ENCODE assay signal across 17 cellular contexts in the genomic region with DNA sequence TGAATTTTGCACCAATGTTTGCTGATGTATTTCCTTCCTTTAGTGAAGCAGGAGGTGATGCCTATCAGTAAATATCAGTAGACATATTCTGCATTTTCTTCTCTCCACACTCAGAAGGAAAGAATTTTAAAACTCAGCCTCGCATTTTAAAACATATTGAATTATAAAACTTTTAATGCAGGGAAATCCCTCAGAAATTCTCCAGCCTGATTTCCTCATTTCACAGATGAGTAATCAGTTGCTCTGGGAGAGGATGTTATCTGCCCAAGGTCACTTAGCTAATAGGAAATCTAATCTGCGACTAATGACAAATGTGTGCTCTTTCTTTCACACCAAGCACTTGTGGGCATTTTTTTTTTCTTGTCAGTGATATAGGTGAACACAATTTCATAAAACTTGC.
A peak's percentile ranks its signal among the peaks of the same experiment; 100 is the strongest.
DNase-seq lines count a peak whose midpoint lies in the region; ATAC-seq, FAIRE-seq and TF ChIP-seq lines count a peak whose summit lies in the region.
"Had no signal": no experiment of that assay in that cellular context is flagged by ENCODE, and none has a peak within 500 bp of the region (broad histone marks: within the 10 kb centered on the region; RNA-seq: fewer than 3 reads in every experiment).

No MANE protein-coding gene starts in this region.

- H3K4me2 ChIP-seq in HepG2 (ENCODE audit: low read depth, low read length), result no peak overlapping the region

- no peaks in the 10 kb centered on the region for H3K4me1 ChIP-seq in HepG2 (ENCODE audit: insufficient read depth, low read length)
- H3K4me1 ChIP-seq in heart right ventricle, result no peaks in the 10 kb centered on the region
- H3K4me1 ChIP-seq: Peyer's patch had no signal

- H3K9ac ChIP-seq in HepG2 (ENCODE audit: insufficient read depth, low read depth, low read length), result no peak overlapping the region

- no peak for TF ChIP-seq CTCF in epithelial cell of esophagus (IDR thresholded peaks at IDR 0.05; ENCODE audit: insufficient read depth, low read depth, low read length, missing control alignments)
- no peak for TF ChIP-seq CTCF in HepG2 (CRISPR knock-in tag; IDR thresholded peaks at IDR 0.05)
- TF ChIP-seq CTCF in heart right ventricle (IDR thresholded peaks at IDR 0.05), result no peak

- no peak for TF ChIP-seq RAD21 in HepG2 (CRISPR knock-in tag; IDR thresholded peaks at IDR 0.05)

- H3K4me3 ChIP-seq in epithelial cell of esophagus (ENCODE audit: low read length) (no peak overlapping the region), HepG2 (replicated peaks in 1 of 3; ENCODE audit: insufficient read depth in 1 of 3, low read depth in 2 of 3, low read length in 3 of 3) (no peak overlapping the region), heart right ventricle (no peak overlapping the region)
- H3K4me3 ChIP-seq: GM12878, Peyer's patch had no signal

- in situ Hi-C loops in Caki2 (cut with HindIII; ENCODE audit: low pct_unique_long_range_greater_than_20kb, low sequenced_read_pairs), result no loop called here
- in situ Hi-C loops in HepG2 (cut with HindIII; ENCODE audit: extremely low pct_ligation_motif_present, low pct_unique_long_range_greater_than_20kb), result loop anchor here (25.0 kb wide), 1 partner anchor 636 kb away; no protein-coding TSS in a partner anchor

- H3K27ac ChIP-seq in HepG2 (ENCODE audit: extremely low read length, insufficient read depth, low read length), result no peak overlapping the region
- no peak overlapping the region for H3K27ac ChIP-seq in heart right ventricle
- H3K27ac ChIP-seq: Peyer's patch had no signal

- no peaks in the 10 kb centered on the region for H3K9me3 ChIP-seq in HepG2 (ENCODE audit: low read length)
- H3K9me3 ChIP-seq in heart right ventricle, result no peaks in the 10 kb centered on the region
- H3K9me3 ChIP-seq: Peyer's patch had no signal

- no peaks in the 10 kb centered on the region for H3K36me3 ChIP-seq in HepG2 (replicated peaks in 1 of 2; ENCODE audit: control insufficient read depth in 1 of 2, insufficient read depth in 2 of 2, low read length in 2 of 2)
- no peaks in the 10 kb centered on the region for H3K36me3 ChIP-seq in heart right ventricle
- H3K36me3 ChIP-seq: Peyer's patch had no signal

- no peak for TF ChIP-seq POLR2A in HepG2 (IDR thresholded peaks at IDR 0.05; ENCODE audit: insufficient read depth in 1 of 2, low read depth in 2 of 2, low read length in 2 of 2)

- WGBS in HepG2 (ENCODE audit: low lambda C conversion rate), result 1% methylated on average over 2 of the region's 2 CpGs
- WGBS in heart right ventricle, 2 donors, result 63 to 67% methylated on average over 2 of the region's 2 CpGs

- FAIRE-seq in HepG2 (lab: Jason Lieb, UNC), result no peak
- FAIRE-seq: GM12878, HTR-8/SVneo had no signal

- ATAC-seq in HepG2, result no peak
- no peak for ATAC-seq in heart right ventricle
- ATAC-seq in HG02970 (IDR thresholded peaks at IDR 0.05; ENCODE audit: low FRiP score, unreplicated experiment), result no peak
- ATAC-seq in GM18498 (IDR thresholded peaks at IDR 0.05; ENCODE audit: unreplicated experiment), result no peak
- ATAC-seq: GM12878 had no signal

- CTCF ChIA-PET in HepG2 (lab: Yijun Ruan, JAX; ENCODE audit: low intra/inter-chr PET ratio, low total read pairs), result no interaction called here

- no peaks in the 10 kb centered on the region for H3K79me2 ChIP-seq in HepG2 (ENCODE audit: insufficient read depth, low read length)

- no peaks in the 10 kb centered on the region for H4K20me1 ChIP-seq in HepG2 (ENCODE audit: insufficient read depth, low read length)

- H3K27me3 ChIP-seq in HepG2 (ENCODE audit: control insufficient read depth in 1 of 2, insufficient read depth in 2 of 2, low read length in 2 of 2) (no peaks in the 10 kb centered on the region; a peak in 1 of 5 replicates), heart right ventricle (no peaks in the 10 kb centered on the region)
- H3K27me3 ChIP-seq: Peyer's patch had no signal

- intact Hi-C loops in HepG2 (cut with micrococcal nuclease; ENCODE audit: unreplicated experiment), result no loop called here
- intact Hi-C loops in heart right ventricle (cut with DNase I), result no loop called here

- POLR2A ChIA-PET in HepG2 (lab: Yijun Ruan, JAX), result no interaction called here

- no peak overlapping the region for H2AFZ ChIP-seq in HepG2 (ENCODE audit: low read length)

- TF ChIP-seq EP300 in HepG2 (IDR thresholded peaks at IDR 0.05; ENCODE audit: low read depth in 2 of 2, low read length in 2 of 2), result no peak
- no peak for TF ChIP-seq EP300 in HepG2 (CRISPR knock-in tag; IDR thresholded peaks at IDR 0.05; ENCODE audit: borderline replicate concordance)

- DNase-seq in Caki2 (ENCODE audit: low read depth), result peak; percentile 25
- peak; percentile 21 for DNase-seq in NCI-H226
- DNase-seq in epithelial cell of esophagus (ENCODE audit: low read depth), result peak; percentile 32
- no peak for DNase-seq in HepG2 (ENCODE audit: low spot score)
- DNase-seq in heart right ventricle, result no peak
- DNase-seq in NCI-H524 treated with DMSO at 0.1 percent for 48 hours (lab: John Stamatoyannopoulos, UW), result no peak
- DNase-seq: C1 segment of cervical spinal cord, NCI-H1048, NCI-H187, NCI-H2171 treated with DMSO at 0.1 percent for 48 hours, NCI-H510A treated with DMSO at 0.1 percent for 48 hours, Peyer's patch, Right ventricle myocardium superior had no signal

- BruUV-seq in HepG2 (replicated peaks; lab: Mats Ljungman, UMichigan), result no TSS peak

TF ChIP-seq in HepG2, 621 proteins besides CTCF, POLR2A, EP300 and RAD21:
- TF ChIP-seq RFX5 (IDR thresholded peaks at IDR 0.05; ENCODE audit: low read depth, low read length), result 0 out of 2 replicates have a peak, but pooled peaks have one; percentile 15
- TF ChIP-seq SP1 (IDR thresholded peaks at IDR 0.05), result no peak
- TF ChIP-seq SP1 (CRISPR knock-in tag; IDR thresholded peaks at IDR 0.05), result no peak

Comparison
In these comparisons a context has a peak if more than half of its experiments do, and no peak if none do; other contexts are left out.
1. DNase-seq: peak in Caki2 (single experiment), NCI-H226 (single experiment) and epithelial cell of esophagus (single experiment); none in HepG2 (single experiment), heart right ventricle (0 of 2) and NCI-H524 treated with DMSO at 0.1 percent for 48 hours (single experiment).